In the genomic region with DNA sequence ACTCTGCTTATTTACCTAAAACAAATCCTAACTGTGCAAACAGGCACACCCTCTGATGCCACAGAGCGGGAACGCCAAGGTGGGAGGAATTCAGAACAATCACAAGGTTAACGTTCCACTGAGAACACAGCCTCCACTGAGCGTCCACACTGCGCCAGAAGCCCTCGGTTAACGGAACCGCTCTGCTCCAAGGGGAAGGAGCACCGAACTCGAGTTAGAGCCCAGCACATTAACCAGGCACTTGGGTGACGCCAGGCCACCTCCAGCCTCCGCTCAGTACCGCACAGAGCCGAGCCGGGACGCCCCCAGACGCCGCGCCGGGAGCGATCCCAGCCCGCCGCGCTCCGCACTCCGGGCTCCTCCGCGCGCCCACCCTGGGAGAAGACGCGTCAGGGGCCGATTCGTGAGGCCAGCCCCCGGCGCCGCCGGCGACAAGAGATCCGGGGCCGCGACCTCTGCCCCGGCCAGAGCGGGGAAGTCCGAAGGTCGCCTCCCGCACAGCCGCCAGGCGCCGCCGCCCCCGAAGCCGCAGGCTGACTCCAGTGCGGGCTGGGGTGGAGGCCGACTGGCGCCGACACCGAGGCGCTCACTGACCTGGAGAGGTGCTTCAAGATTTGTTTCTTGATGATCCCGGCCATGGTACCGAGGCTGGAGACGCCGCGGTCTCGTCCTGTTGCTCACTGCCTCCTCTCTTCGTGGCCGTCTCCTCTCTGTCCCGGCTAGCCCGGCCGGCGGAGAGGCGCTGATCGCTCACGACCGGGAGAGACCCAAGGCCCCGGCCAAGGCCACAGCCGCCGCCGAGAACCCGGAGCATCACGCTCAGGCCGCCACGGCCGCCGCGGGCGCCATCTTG, we compare ENCODE assay signal across 1 cellular context.
A peak's percentile ranks its signal among the peaks of the same experiment; 100 is the strongest.
TF ChIP-seq lines count a peak whose summit lies in the region.

No MANE protein-coding gene starts in this region.

TF ChIP-seq in HepG2, 621 proteins besides CTCF, POLR2A, EP300 and RAD21 (continued from another document and continues in another):
- TF ChIP-seq ZNF609 (CRISPR knock-in tag; IDR thresholded peaks at IDR 0.05; ENCODE audit: borderline replicate concordance) (peak; percentile 1), ATF6 (CRISPR knock-in tag; conservative IDR thresholded peaks at IDR 0.05) (no peak), PHF5A (CRISPR knock-in tag; IDR thresholded peaks at IDR 0.05; ENCODE audit: low read depth, unreplicated experiment) (no peak), ADNP (CRISPR knock-in tag; IDR thresholded peaks at IDR 0.05) (no peak), ZBTB44 (CRISPR knock-in tag; IDR thresholded peaks at IDR 0.05) (0 out of 2 replicates have a peak, but pooled peaks have one; percentile 31), TRIM22 (IDR thresholded peaks at IDR 0.05) (no peak), ZNF205 (CRISPR knock-in tag; IDR thresholded peaks at IDR 0.05) (no peak; the same call in 1 of the 2 replicates), SUZ12 (IDR thresholded peaks at IDR 0.05; ENCODE audit: low read depth, low read length) (no peak), ZNF569 (CRISPR knock-in tag; IDR thresholded peaks at IDR 0.05; ENCODE audit: borderline replicate concordance) (no peak), SETDB1 (CRISPR knock-in tag; IDR thresholded peaks at IDR 0.05; ENCODE audit: borderline replicate concordance) (no peak), ZNF790 (CRISPR knock-in tag; IDR thresholded peaks at IDR 0.05; ENCODE audit: borderline replicate concordance) (no peak), GZF1 (CRISPR knock-in tag; IDR thresholded peaks at IDR 0.05) (no peak), ZNF660 (CRISPR knock-in tag; IDR thresholded peaks at IDR 0.05; ENCODE audit: borderline replicate concordance, low read depth) (no peak)
- TF ChIP-seq, protein P1, sequence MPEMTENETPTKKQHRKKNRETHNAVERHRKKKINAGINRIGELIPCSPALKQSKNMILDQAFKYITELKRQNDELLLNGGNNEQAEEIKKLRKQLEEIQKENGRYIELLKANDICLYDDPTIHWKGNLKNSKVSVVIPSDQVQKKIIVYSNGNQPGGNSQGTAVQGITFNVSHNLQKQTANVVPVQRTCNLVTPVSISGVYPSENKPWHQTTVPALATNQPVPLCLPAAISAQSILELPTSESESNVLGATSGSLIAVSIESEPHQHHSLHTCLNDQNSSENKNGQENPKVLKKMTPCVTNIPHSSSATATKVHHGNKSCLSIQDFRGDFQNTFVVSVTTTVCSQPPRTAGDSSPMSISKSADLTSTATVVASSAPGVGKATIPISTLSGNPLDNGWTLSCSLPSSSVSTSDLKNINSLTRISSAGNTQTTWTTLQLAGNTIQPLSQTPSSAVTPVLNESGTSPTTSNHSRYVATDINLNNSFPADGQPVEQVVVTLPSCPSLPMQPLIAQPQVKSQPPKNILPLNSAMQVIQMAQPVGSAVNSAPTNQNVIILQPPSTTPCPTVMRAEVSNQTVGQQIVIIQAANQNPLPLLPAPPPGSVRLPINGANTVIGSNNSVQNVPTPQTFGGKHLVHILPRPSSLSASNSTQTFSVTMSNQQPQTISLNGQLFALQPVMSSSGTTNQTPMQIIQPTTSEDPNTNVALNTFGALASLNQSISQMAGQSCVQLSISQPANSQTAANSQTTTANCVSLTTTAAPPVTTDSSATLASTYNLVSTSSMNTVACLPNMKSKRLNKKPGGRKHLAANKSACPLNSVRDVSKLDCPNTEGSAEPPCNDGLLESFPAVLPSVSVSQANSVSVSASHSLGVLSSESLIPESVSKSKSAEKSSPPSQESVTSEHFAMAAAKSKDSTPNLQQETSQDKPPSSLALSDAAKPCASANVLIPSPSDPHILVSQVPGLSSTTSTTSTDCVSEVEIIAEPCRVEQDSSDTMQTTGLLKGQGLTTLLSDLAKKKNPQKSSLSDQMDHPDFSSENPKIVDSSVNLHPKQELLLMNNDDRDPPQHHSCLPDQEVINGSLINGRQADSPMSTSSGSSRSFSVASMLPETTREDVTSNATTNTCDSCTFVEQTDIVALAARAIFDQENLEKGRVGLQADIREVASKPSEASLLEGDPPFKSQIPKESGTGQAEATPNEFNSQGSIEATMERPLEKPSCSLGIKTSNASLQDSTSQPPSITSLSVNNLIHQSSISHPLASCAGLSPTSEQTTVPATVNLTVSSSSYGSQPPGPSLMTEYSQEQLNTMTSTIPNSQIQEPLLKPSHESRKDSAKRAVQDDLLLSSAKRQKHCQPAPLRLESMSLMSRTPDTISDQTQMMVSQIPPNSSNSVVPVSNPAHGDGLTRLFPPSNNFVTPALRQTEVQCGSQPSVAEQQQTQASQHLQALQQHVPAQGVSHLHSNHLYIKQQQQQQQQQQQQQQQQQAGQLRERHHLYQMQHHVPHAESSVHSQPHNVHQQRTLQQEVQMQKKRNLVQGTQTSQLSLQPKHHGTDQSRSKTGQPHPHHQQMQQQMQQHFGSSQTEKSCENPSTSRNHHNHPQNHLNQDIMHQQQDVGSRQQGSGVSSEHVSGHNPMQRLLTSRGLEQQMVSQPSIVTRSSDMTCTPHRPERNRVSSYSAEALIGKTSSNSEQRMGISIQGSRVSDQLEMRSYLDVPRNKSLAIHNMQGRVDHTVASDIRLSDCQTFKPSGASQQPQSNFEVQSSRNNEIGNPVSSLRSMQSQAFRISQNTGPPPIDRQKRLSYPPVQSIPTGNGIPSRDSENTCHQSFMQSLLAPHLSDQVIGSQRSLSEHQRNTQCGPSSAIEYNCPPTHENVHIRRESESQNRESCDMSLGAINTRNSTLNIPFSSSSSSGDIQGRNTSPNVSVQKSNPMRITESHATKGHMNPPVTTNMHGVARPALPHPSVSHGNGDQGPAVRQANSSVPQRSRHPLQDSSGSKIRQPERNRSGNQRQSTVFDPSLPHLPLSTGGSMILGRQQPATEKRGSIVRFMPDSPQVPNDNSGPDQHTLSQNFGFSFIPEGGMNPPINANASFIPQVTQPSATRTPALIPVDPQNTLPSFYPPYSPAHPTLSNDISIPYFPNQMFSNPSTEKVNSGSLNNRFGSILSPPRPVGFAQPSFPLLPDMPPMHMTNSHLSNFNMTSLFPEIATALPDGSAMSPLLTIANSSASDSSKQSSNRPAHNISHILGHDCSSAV (CRISPR knock-in tag; IDR thresholded peaks at IDR 0.05; ENCODE audit: borderline replicate concordance) = no peak
